ENCODE assay signal across 10 cellular contexts in the genomic region with DNA sequence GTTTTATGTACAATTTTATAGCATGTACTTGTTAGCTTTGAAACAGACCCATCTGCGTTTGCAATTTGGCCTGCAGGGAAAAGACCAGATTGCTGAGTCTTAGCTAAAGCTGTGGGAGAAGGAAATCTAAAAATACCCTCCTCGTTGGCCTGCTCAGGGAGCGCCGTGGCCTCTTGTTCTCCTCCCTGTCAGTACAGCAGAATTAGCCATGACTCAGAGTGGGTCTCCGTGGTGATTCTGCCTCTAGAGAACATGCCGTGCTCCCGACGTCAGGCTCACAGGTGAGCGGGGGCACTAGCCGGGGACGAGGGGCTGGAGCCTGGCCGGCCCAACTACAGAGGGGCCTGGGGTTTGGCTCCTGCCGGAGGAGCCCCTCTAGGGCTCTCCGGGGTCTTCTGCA.
A peak's percentile ranks its signal among the peaks of the same experiment; 100 is the strongest.
DNase-seq lines count a peak whose midpoint lies in the region; ATAC-seq, FAIRE-seq and TF ChIP-seq lines count a peak whose summit lies in the region.
"Had no signal": no experiment of that assay in that cellular context is flagged by ENCODE, and none has a peak within 500 bp of the region (broad histone marks: within the 10 kb centered on the region; RNA-seq: fewer than 3 reads in every experiment).

No MANE protein-coding gene starts in this region.

- peak overlapping the region; percentile 78 for H3K9ac ChIP-seq in adipocyte (ENCODE audit: low read length)

- H3K27me3 ChIP-seq in adipocyte (replicated peaks; ENCODE audit: control insufficient read depth, insufficient read depth, low read length) = no peaks in the 10 kb centered on the region
- H3K27me3 ChIP-seq in pancreas = no peaks in the 10 kb centered on the region

- TF ChIP-seq CTCF in pancreas (IDR thresholded peaks at IDR 0.05) = no peak

- no peak overlapping the region for H3K27ac ChIP-seq in pancreas

- H3K36me3 ChIP-seq in adipocyte (ENCODE audit: control insufficient read depth, insufficient read depth, low read length, severe bottlenecking) (no peaks in the 10 kb centered on the region), pancreas (no peaks in the 10 kb centered on the region)

- peaks cover 5% of the 10 kb centered on the region for H3K9me3 ChIP-seq in adipocyte (ENCODE audit: control insufficient read depth, low read length)
- no peaks in the 10 kb centered on the region for H3K9me3 ChIP-seq in pancreas

- ATAC-seq in pancreas = peak in 3 of 4 donors; percentile 68 to 78 (median 73)
- ATAC-seq: stimulated activated effector memory CD8-positive, alpha-beta T cell treated with anti-CD3 and anti-CD28 coated beads, Interleukin-12 subunit alpha, Interleukin-12 subunit beta, amount 100 ng/mL, for 72 hours had no signal

- no peak for FAIRE-seq in pancreas (lab: Jason Lieb, UNC)

- H3K4me3 ChIP-seq in adipocyte (ENCODE audit: low read length) = peak overlapping the region; percentile 33
- H3K4me3 ChIP-seq in pancreas = no peak overlapping the region

- 77 to 82% methylated on average over 14 of the region's 14 CpGs for WGBS in pancreas, 2 donors

- H3K4me1 ChIP-seq in adipocyte (ENCODE audit: control insufficient read depth, insufficient read depth, low read length) = peaks cover 51% of the 10 kb centered on the region
- H3K4me1 ChIP-seq in pancreas = no peaks in the 10 kb centered on the region

- intact Hi-C loops in pancreas (cut with DNase I) = no loop called here

- DNase-seq in AG08395 (ENCODE audit: low spot score) = peak; percentile 83
- DNase-seq in adipocyte (ENCODE audit: low read depth) = peak; percentile 85
- DNase-seq in globus pallidus (ENCODE audit: low spot score) = peak; percentile 36
- DNase-seq in pancreas = peak in 1 of 6 donors; percentile 32
- no peak for DNase-seq in iPS-NIHi11 (ENCODE audit: low spot score)
- no peak for DNase-seq in activated naive CD4-positive, alpha-beta T cell treated with anti-CD3 and anti-CD28 coated beads, Interleukin-2, amount 50 U/mL, for 16 hours
- no peak for DNase-seq in dermis blood vessel endothelial cell
- DNase-seq in activated CD4-positive, alpha-beta T cell treated with anti-CD3 and anti-CD28 coated beads, Interleukin-2, amount 50 U/mL, for 4 hours = no peak
- DNase-seq: NCI-H2029 treated with DMSO at 0.1 percent for 48 hours had no signal

Comparison
In these comparisons a context has a peak if more than half of its experiments do, and no peak if none do; other contexts are left out.
1. DNase-seq: peak in AG08395 (single experiment), adipocyte (single experiment) and globus pallidus (single experiment); none in iPS-NIHi11 (single experiment), activated naive CD4-positive, alpha-beta T cell treated with anti-CD3 and anti-CD28 coated beads, Interleukin-2, amount 50 U/mL, for 16 hours (single experiment), dermis blood vessel endothelial cell (single experiment) and activated CD4-positive, alpha-beta T cell treated with anti-CD3 and anti-CD28 coated beads, Interleukin-2, amount 50 U/mL, for 4 hours (0 of 2).